ENCODE assay signal across 11 cellular contexts in the genomic region with DNA sequence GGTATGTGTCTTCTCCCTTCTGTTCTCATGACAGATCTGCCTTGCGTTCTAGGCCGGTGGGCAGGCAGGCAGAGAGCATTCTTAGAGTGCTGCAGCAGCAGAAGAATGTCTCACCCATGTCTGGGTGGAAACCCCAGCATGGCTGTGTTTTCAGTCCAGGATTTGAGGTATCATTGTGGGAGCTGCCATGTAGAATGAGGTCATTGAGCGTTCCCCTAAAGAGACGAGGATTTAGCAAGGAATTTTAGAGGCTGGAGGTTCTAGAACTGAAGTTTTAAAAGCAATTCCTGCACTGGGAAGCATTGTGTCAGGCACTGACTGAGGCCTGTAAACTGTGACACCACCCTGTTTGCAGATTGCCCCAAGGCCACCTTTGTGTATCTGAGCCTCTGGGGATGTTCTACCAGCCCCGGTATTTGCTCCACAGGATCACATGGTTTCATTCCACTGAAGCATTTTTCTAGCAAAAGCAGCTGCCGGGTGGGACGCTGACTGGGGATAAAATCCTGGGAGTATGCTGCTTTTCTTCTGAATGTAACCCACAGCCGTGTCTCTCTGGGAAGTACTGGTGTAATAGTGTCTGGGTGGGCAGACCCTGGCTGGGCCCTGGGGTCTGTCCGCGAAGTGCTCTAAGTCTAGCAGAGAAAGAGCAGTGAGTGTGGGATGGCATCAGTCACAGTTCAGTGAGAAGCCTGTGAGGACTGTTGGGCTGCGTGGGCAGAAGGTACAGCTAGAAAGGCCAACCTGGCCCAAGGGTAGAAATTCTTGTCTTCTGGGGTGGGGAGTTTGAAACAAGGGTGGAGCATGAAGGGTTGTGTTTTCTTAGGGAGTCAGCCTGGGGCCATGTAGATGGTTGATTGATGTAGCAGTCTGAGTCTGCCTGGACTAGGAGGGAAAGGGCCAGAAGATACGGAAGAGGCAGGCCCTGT. TPM values are rescaled to one million over a fixed set of nuclear protein-coding genes. Genes with fewer than 3 reads are reported as not detected.
A peak's percentile ranks its signal among the peaks of the same experiment; 100 is the strongest.
DNase-seq lines count a peak whose midpoint lies in the region; ATAC-seq and TF ChIP-seq lines count a peak whose summit lies in the region.
"Had no signal": no experiment of that assay in that cellular context is flagged by ENCODE, and none has a peak within 500 bp of the region (broad histone marks: within the 10 kb centered on the region; RNA-seq: fewer than 3 reads in every experiment).

No MANE protein-coding gene starts in this region.

- H3K4me1 ChIP-seq in heart right ventricle (peaks cover 6 to 78% (median 47%) of the 10 kb centered on the region in 9 donors), thyroid gland (peaks cover 0 to 30% of the 10 kb centered on the region in 2 donors), spleen (peaks cover 0 to 14% (median 2%) of the 10 kb centered on the region in 6 donors)
- H3K4me1 ChIP-seq: parathyroid adenoma had no signal

- H3K27ac ChIP-seq in heart right ventricle (peak overlapping the region; percentile 5 to 94 (median 70)), thyroid gland (peak overlapping the region in 2 of 3 donors; percentile 21 to 63), spleen (no peak overlapping the region)
- H3K27ac ChIP-seq: parathyroid adenoma had no signal

- H3K4me3 ChIP-seq in heart right ventricle (no peak overlapping the region), thyroid gland (replicated peaks in 1 of 3) (no peak overlapping the region), spleen (no peak overlapping the region)

- H3K27me3 ChIP-seq in heart right ventricle, result no peaks in the 10 kb centered on the region
- H3K27me3 ChIP-seq in thyroid gland, result no peaks in the 10 kb centered on the region
- H3K27me3 ChIP-seq in spleen (replicated peaks in 1 of 7), result no peaks in the 10 kb centered on the region

- ATAC-seq in heart right ventricle (no peak), Right ventricle myocardium inferior (no peak), left lobe of liver (no peak)

- peaks cover 14% of the 10 kb centered on the region for H3K4me1 Mint-ChIP-seq in glutamatergic neuron (ENCODE audit: low read depth, unreplicated experiment)

- no peak for DNase-seq in heart right ventricle
- no peak for DNase-seq in Right ventricle myocardium inferior (ENCODE audit: missing footprints)
- DNase-seq in glutamatergic neuron, result no peak
- peak; percentile 62 to 71 for DNase-seq in thyroid gland
- no peak for DNase-seq in left lobe of liver (ENCODE audit: low spot score)
- DNase-seq in spleen, result no peak
- DNase-seq: ACHN, cerebellar nuclear complex, Kasumi-1, NCI-H510A treated with DMSO at 0.1 percent for 48 hours had no signal

- H3K36me3 Mint-ChIP-seq in glutamatergic neuron (ENCODE audit: unreplicated experiment), result no peaks in the 10 kb centered on the region

- intact Hi-C loops in heart right ventricle (cut with DNase I) (loop anchor here in 2 of 10 donors (1.0 to 10.0 kb wide), 2 partner anchors 323 to 327 kb away; no protein-coding TSS in a partner anchor), Right ventricle myocardium inferior (cut with DNase I) (loop anchor here (2.0 to 10.0 kb wide), 2 partner anchors 31 to 327 kb away; a partner anchor contains a TSS), thyroid gland (cut with DNase I) (loop anchor here (5.0 kb wide), 1 partner anchor 180 kb away; no protein-coding TSS in a partner anchor), spleen (cut with DNase I; ENCODE audit: low total_unique reads) (no loop called here)

- TF ChIP-seq CTCF in heart right ventricle (IDR thresholded peaks at IDR 0.05) (no peak), glutamatergic neuron (IDR thresholded peaks at IDR 0.05; ENCODE audit: partially characterized antibody, unreplicated experiment) (no peak), thyroid gland (IDR thresholded peaks at IDR 0.05) (no peak), spleen (IDR thresholded peaks at IDR 0.05 in 8 of 11, conservative IDR thresholded peaks at IDR 0.05 in 3 of 11) (no peak)

- H3K9me3 ChIP-seq in heart right ventricle (no peaks in the 10 kb centered on the region), thyroid gland (no peaks in the 10 kb centered on the region), spleen (no peaks in the 10 kb centered on the region)

- no peaks in the 10 kb centered on the region for H3K27me3 Mint-ChIP-seq in glutamatergic neuron (ENCODE audit: unreplicated experiment)

- no peak for TF ChIP-seq POLR2A in thyroid gland (IDR thresholded peaks at IDR 0.05)
- no peak for TF ChIP-seq POLR2A in spleen (IDR thresholded peaks at IDR 0.05)

- H3K4me3 Mint-ChIP-seq in glutamatergic neuron (ENCODE audit: unreplicated experiment), result peak overlapping the region; percentile 46

- no peaks in the 10 kb centered on the region for H3K9me3 Mint-ChIP-seq in glutamatergic neuron (ENCODE audit: unreplicated experiment)

- peaks cover 0 to 100% (median 71%) of the 10 kb centered on the region in 9 donors for H3K36me3 ChIP-seq in heart right ventricle
- H3K36me3 ChIP-seq in thyroid gland, result peaks cover 71 to 74% of the 10 kb centered on the region in 2 donors
- H3K36me3 ChIP-seq in spleen, result peaks cover 15 to 100% (median 96%) of the 10 kb centered on the region in 6 donors

- no peak overlapping the region for H3K27ac Mint-ChIP-seq in glutamatergic neuron (ENCODE audit: unreplicated experiment)

- WGBS in heart right ventricle, 2 donors, result 76 to 77% methylated on average over 12 of the region's 12 CpGs
- 76 to 77% methylated on average over 11 to 12 of the region's 12 CpGs for WGBS in thyroid gland, 2 donors
- WGBS in spleen, 5 donors, result 91 to 97% (median 94%) methylated on average over 12 of the region's 12 CpGs

RNA-seq across cellular contexts. Expression of a gene that starts 30.2 kb away (rescaled TPM):
- total RNA-seq in heart right ventricle, result 100 to 1,000 TPM in 9 of 10 donors, 10 to 100 TPM in 1; 87.2 to 188 (median 115) TPM
- 10 to 100 TPM; 44.6 to 72.3 TPM for polyA plus RNA-seq in heart right ventricle
- 200 TPM for total RNA-seq in Right ventricle myocardium inferior
- 6.2 TPM for total RNA-seq in glutamatergic neuron (ENCODE audit: unreplicated experiment)
- total RNA-seq in thyroid gland, result 10 to 100 TPM in 3 of 4 donors, 1 to 10 TPM in 1; 8.6 to 24.8 (median 16.9) TPM
- total RNA-seq in left lobe of liver, result 3.4 TPM
- total RNA-seq in spleen, result 1 to 10 TPM; 2.8 to 9.9 (median 7.1) TPM
- polyA plus RNA-seq in spleen, result 1 to 10 TPM; 1.5 to 3.5 (median 3.4) TPM

RNA-seq across cellular contexts. Expression of a gene that starts 33.3 kb away (rescaled TPM):
- total RNA-seq in heart right ventricle, result 1 to 10 TPM; 6.1 to 9.7 (median 7.3) TPM
- polyA plus RNA-seq in heart right ventricle, result 10 to 100 TPM in 1 of 2 donors, 1 to 10 TPM in 1; 4.2 to 16.7 TPM
- 6.7 TPM for total RNA-seq in Right ventricle myocardium inferior
- 3.7 TPM for total RNA-seq in glutamatergic neuron (ENCODE audit: unreplicated experiment)
- 10 to 100 TPM; 16.7 to 20.4 (median 17.7) TPM for total RNA-seq in thyroid gland
- 90.3 TPM for total RNA-seq in left lobe of liver
- total RNA-seq in spleen, result 10 to 100 TPM; 14.1 to 24.6 (median 20.2) TPM
- 10 to 100 TPM; 22.8 to 32.8 (median 31.8) TPM for polyA plus RNA-seq in spleen

RNA-seq across cellular contexts. Expression of a gene that starts 41.0 kb away (rescaled TPM):
- 100 to 1,000 TPM in 1 of 10 donors, 10 to 100 TPM in 9; 60.6 to 110 (median 74.4) TPM for total RNA-seq in heart right ventricle
- 10 to 100 TPM; 40.9 to 68.5 TPM for polyA plus RNA-seq in heart right ventricle
- 96.0 TPM for total RNA-seq in Right ventricle myocardium inferior
- 96.5 TPM for total RNA-seq in glutamatergic neuron (ENCODE audit: unreplicated experiment)
- total RNA-seq in thyroid gland, result 10 to 100 TPM; 71.7 to 98.9 (median 85.2) TPM
- total RNA-seq in left lobe of liver, result 77.0 TPM
- 100 to 1,000 TPM in 2 of 7 donors, 10 to 100 TPM in 5; 49.7 to 108 (median 94.4) TPM for total RNA-seq in spleen
- polyA plus RNA-seq in spleen, result 10 to 100 TPM; 37.5 to 58.7 (median 37.7) TPM

RNA-seq across cellular contexts. Expression of a gene that starts 46.1 kb away (rescaled TPM):
- 10 to 100 TPM; 17.0 to 37.4 (median 20.1) TPM for total RNA-seq in heart right ventricle
- 10 to 100 TPM in 1 of 2 donors, 1 to 10 TPM in 1; 8.4 to 11.0 TPM for polyA plus RNA-seq in heart right ventricle
- 33.1 TPM for total RNA-seq in Right ventricle myocardium inferior
- 13.0 TPM for total RNA-seq in glutamatergic neuron (ENCODE audit: unreplicated experiment)
- total RNA-seq in thyroid gland, result 10 to 100 TPM; 15.6 to 33.5 (median 18.4) TPM
- 29.3 TPM for total RNA-seq in left lobe of liver
- total RNA-seq in spleen, result 10 to 100 TPM; 23.4 to 43.1 (median 27.8) TPM
- polyA plus RNA-seq in spleen, result 10 to 100 TPM; 12.9 to 26.7 (median 15.1) TPM

RNA-seq across cellular contexts. Expression of a gene that starts 50.7 kb away (rescaled TPM):
- total RNA-seq in heart right ventricle, result 10 to 100 TPM; 28.1 to 46.2 (median 32.7) TPM
- 10 to 100 TPM; 21.1 to 22.9 TPM for polyA plus RNA-seq in heart right ventricle
- 24.2 TPM for total RNA-seq in Right ventricle myocardium inferior
- 39.9 TPM for total RNA-seq in glutamatergic neuron (ENCODE audit: unreplicated experiment)
- 100 to 1,000 TPM in 1 of 4 donors, 10 to 100 TPM in 3; 53.5 to 102 (median 72.9) TPM for total RNA-seq in thyroid gland
- total RNA-seq in left lobe of liver, result 19.3 TPM
- total RNA-seq in spleen, result 10 to 100 TPM; 16.0 to 23.7 (median 19.6) TPM
- polyA plus RNA-seq in spleen, result 10 to 100 TPM in 2 of 3 donors, 1 to 10 TPM in 1; 7.2 to 10.9 (median 10.4) TPM

Comparison
In these comparisons a context has a peak if more than half of its experiments do, and no peak if none do; other contexts are left out.
1. DNase-seq: peak in thyroid gland (2 of 2); none in heart right ventricle (0 of 2), Right ventricle myocardium inferior (single experiment), glutamatergic neuron (single experiment), left lobe of liver (single experiment) and spleen (single experiment).
2. H3K27ac ChIP-seq: peak in heart right ventricle (10 of 10) and thyroid gland (2 of 3); none in spleen (0 of 8).